Comparison of ENCODE assay signal across 8 cellular contexts in the genomic region with DNA sequence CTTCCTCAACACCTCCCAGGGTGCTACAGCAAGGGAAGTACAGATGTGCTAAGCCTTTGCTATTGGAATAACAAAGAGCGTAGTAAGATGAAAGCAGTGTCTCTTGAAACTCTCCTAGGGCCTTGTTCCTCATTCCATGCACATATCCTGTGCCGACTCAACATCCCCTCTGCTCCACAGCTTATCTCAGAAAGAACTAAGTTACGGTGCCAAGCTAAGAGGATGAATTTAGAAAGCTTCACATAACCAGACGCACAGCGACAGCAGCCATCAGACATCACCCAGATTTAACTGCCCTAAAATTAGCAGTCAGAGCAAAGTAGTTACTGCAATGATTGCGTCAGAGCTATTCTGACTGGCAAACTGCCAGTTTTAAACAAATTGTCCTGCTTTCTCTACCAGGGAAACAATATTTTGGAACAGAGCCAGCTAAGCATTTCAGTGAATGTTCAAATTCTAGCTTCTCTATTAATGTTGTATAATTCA. TPM values are rescaled to one million over a fixed set of nuclear protein-coding genes. Genes with fewer than 3 reads are reported as not detected.
A peak's percentile ranks its signal among the peaks of the same experiment; 100 is the strongest.
DNase-seq lines count a peak whose midpoint lies in the region; ATAC-seq lines count a peak whose summit lies in the region.

No MANE protein-coding gene starts in this region.

- H3K9me3 ChIP-seq in SK-N-MC (ENCODE audit: low read depth, low read length) = no peaks in the 10 kb centered on the region

- peak overlapping the region; percentile 27; the same call in 1 of the 2 replicates for H3K27ac ChIP-seq in SK-N-MC

- no peaks in the 10 kb centered on the region for H3K36me3 ChIP-seq in SK-N-MC (ENCODE audit: insufficient read depth, low read length)

- DNase-seq in NCI-H526 (lab: John Stamatoyannopoulos, UW) (peak; percentile 47 to 53), NCI-H526 treated with DMSO at 0.1 percent for 48 hours (lab: John Stamatoyannopoulos, UW) (no peak), SK-N-MC (ENCODE audit: low read depth, low spot score) (peak; percentile 79), glomerular endothelial cell (ENCODE audit: extremely low read depth, low read depth, low spot score) (peak; percentile 94), pons (ENCODE audit: low spot score) (peak; percentile 89), GM19240 (ENCODE audit: insufficient read length, low spot score) (no peak)
- DNase-seq in stimulated activated CD4-positive, alpha-beta T cell treated with anti-CD3 and anti-CD28 coated beads, Interleukin-4, amount 100 ng/mL, for 4 hours = no peak

- no peak for ATAC-seq in GM18498 (IDR thresholded peaks at IDR 0.05; ENCODE audit: unreplicated experiment)

- no peak overlapping the region for H3K9ac ChIP-seq in SK-N-MC (ENCODE audit: insufficient read length)

- peak overlapping the region; percentile 53 for H3K4me3 ChIP-seq in SK-N-MC

RNA-seq across cellular contexts. Expression of a gene that starts 9.5 kb away (rescaled TPM):
- total RNA-seq in glomerular endothelial cell = 24.5 and 60.3 TPM in 2 replicates

Comparison
In these comparisons a context has a peak if more than half of its experiments do, and no peak if none do; other contexts are left out.
1. DNase-seq: peak in NCI-H526 (2 of 2), SK-N-MC (single experiment), glomerular endothelial cell (single experiment) and pons (single experiment); none in NCI-H526 treated with DMSO at 0.1 percent for 48 hours (single experiment), stimulated activated CD4-positive, alpha-beta T cell treated with anti-CD3 and anti-CD28 coated beads, Interleukin-4, amount 100 ng/mL, for 4 hours (0 of 2) and GM19240 (single experiment).